8 cellular contexts compared by ENCODE assay signal in the genomic region with DNA sequence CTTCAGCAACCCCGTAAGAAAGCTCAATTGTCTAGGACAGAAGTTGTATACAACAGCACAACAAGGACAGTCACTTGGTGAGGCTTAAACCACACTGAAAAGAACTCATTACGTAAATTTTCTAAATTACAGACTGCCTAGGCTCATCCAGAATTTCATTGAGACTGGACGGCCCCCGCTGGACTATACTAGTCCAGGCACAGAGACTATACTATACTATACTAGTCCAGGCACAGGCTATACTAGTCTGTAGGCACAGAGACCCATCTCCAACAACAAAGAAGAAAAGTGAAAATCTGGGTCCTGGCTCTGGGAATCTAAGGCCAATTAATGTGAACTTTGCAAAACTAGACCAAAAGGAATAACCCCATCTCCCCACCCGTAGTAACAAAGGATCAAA. TPM values are rescaled to one million over a fixed set of nuclear protein-coding genes. Genes with fewer than 3 reads are reported as not detected.
A peak's percentile ranks its signal among the peaks of the same experiment; 100 is the strongest.
DNase-seq lines count a peak whose midpoint lies in the region; ATAC-seq and TF ChIP-seq lines count a peak whose summit lies in the region.

No MANE protein-coding gene starts in this region.

- H3K27me3 Mint-ChIP-seq in naive thymus-derived CD4-positive, alpha-beta T cell, result no peaks in the 10 kb centered on the region

- peak overlapping the region; percentile 44 for H3K27ac ChIP-seq in KMS-11
- H3K27ac ChIP-seq in coronary artery, result peak overlapping the region; percentile 50 to 81
- H3K27ac ChIP-seq in naive thymus-derived CD4-positive, alpha-beta T cell (ENCODE audit: low read depth, low read length), result peak overlapping the region; percentile 71

- peak overlapping the region; percentile 40 for H3K4me2 ChIP-seq in KMS-11

- H3K9me3 ChIP-seq in BE2C, result no peaks in the 10 kb centered on the region
- H3K9me3 ChIP-seq in naive thymus-derived CD4-positive, alpha-beta T cell (ENCODE audit: control insufficient read depth in 2 of 3, low read length in 3 of 3), result peaks cover 3 to 43% (median 26%) of the 10 kb centered on the region in 3 experiments

- no peaks in the 10 kb centered on the region for H3K79me2 ChIP-seq in KMS-11 (ENCODE audit: insufficient read depth, low read depth)

- H3K9me3 Mint-ChIP-seq in naive thymus-derived CD4-positive, alpha-beta T cell, result peaks cover 0 to 93% (median 41%) of the 10 kb centered on the region in 11 donors

- DNase-seq in BE2C (no peak), coronary artery (ENCODE audit: low spot score) (no peak), HK-2 (ENCODE audit: unreplicated experiment) (no peak), NCI-H2171 treated with DMSO at 0.1 percent for 48 hours (lab: John Stamatoyannopoulos, UW) (no peak)
- DNase-seq in naive thymus-derived CD4-positive, alpha-beta T cell, result no peak

- H3K4me3 ChIP-seq in BE2C (ENCODE audit: low read depth, low read length) (peak overlapping the region; percentile 84), KMS-11 (IDR thresholded peaks at IDR 0.05; ENCODE audit: insufficient read depth, low read depth, low read length) (no peak overlapping the region), coronary artery (peak overlapping the region; percentile 78)
- H3K4me3 ChIP-seq in naive thymus-derived CD4-positive, alpha-beta T cell (ENCODE audit: low read length), result peak overlapping the region; percentile 77

- ATAC-seq in naive thymus-derived CD4-positive, alpha-beta T cell, result no peak
- ATAC-seq in GM21526 (IDR thresholded peaks at IDR 0.05; ENCODE audit: low FRiP score, unreplicated experiment) (no peak), HG03442 (IDR thresholded peaks at IDR 0.05; ENCODE audit: unreplicated experiment) (no peak)

- CTCF ChIA-PET in naive thymus-derived CD4-positive, alpha-beta T cell (lab: Charles Lee), result no interaction called here

- H3K27me3 ChIP-seq in BE2C (no peaks in the 10 kb centered on the region), KMS-11 (ENCODE audit: insufficient read depth, low read depth) (no peaks in the 10 kb centered on the region)
- no peaks in the 10 kb centered on the region for H3K27me3 ChIP-seq in naive thymus-derived CD4-positive, alpha-beta T cell (ENCODE audit: control insufficient read depth in 2 of 2, insufficient read depth in 2 of 2, low read length in 2 of 2)

- H3K36me3 ChIP-seq in BE2C (no peaks in the 10 kb centered on the region; the same call in 1 of the 2 replicates), KMS-11 (ENCODE audit: insufficient read depth) (no peaks in the 10 kb centered on the region)
- peaks cover 0 to 38% (median 6%) of the 10 kb centered on the region in 3 experiments for H3K36me3 ChIP-seq in naive thymus-derived CD4-positive, alpha-beta T cell (ENCODE audit: control insufficient read depth in 2 of 3, insufficient read depth in 3 of 3, low read length in 3 of 3)

- H3K4me1 Mint-ChIP-seq in naive thymus-derived CD4-positive, alpha-beta T cell, result peaks cover 15 to 33% (median 29%) of the 10 kb centered on the region in 7 donors

- POLR2A ChIA-PET in naive thymus-derived CD4-positive, alpha-beta T cell (lab: Charles Lee), result interaction anchor here (0.6 to 1.0 kb wide), 4 partner anchors 9 to 99 kb away, joined by 3 to 4 read pairs (median 4); no protein-coding TSS in a partner anchor

- H3K27ac Mint-ChIP-seq in naive thymus-derived CD4-positive, alpha-beta T cell, result peak overlapping the region; percentile 82 to 95 (median 93)

- intact Hi-C loops in naive thymus-derived CD4-positive, alpha-beta T cell (cut with micrococcal nuclease), result loop anchor here (1.0 to 10.0 kb wide), 22 partner anchors 20 to 1503 kb away; partner anchors contain the start of genes ZNF160 (in 2 of the 2), ZNF320 (in 2 of the 2), ZNF468 (in 2 of the 2) and ZNF765 (in 2 of the 2)

- H4K20me1 ChIP-seq in KMS-11 (ENCODE audit: insufficient read depth), result no peaks in the 10 kb centered on the region

- H3K4me1 ChIP-seq in BE2C, result no peaks in the 10 kb centered on the region
- H3K4me1 ChIP-seq in KMS-11 (ENCODE audit: low read depth, poor library complexity, severe bottlenecking), result no peaks in the 10 kb centered on the region
- peaks cover 12 to 14% of the 10 kb centered on the region in 2 donors for H3K4me1 ChIP-seq in naive thymus-derived CD4-positive, alpha-beta T cell (ENCODE audit: control insufficient read depth in 2 of 2, insufficient read depth in 2 of 2, low read length in 2 of 2)

- H3K4me3 Mint-ChIP-seq in naive thymus-derived CD4-positive, alpha-beta T cell, result peak overlapping the region; percentile 87 to 96 (median 94)

- H2AFZ ChIP-seq in KMS-11 (ENCODE audit: low read depth), result peak overlapping the region; percentile 82; the same call in 1 of the 2 replicates

- peaks cover 21 to 57% (median 52%) of the 10 kb centered on the region in 5 donors for H3K36me3 Mint-ChIP-seq in naive thymus-derived CD4-positive, alpha-beta T cell

- H3K9ac ChIP-seq in KMS-11, result peak overlapping the region; percentile 57; the same call in 1 of the 2 replicates

- TF ChIP-seq CTCF in BE2C (IDR thresholded peaks at IDR 0.05; ENCODE audit: low read depth, low read length) (no peak), KMS-11 (conservative IDR thresholded peaks at IDR 0.05; ENCODE audit: low read depth, low read length) (no peak), coronary artery (IDR thresholded peaks at IDR 0.05) (no peak)

RNA-seq across cellular contexts. Expression of gene ZNF816, which starts 0.7 kb away (rescaled TPM):
- 3.6 TPM for polyA plus RNA-seq in BE2C (2012; ENCODE audit: insufficient read depth, insufficient read length, low read depth)
- 10 to 100 TPM in 3 of 5 experiments, 1 to 10 TPM in 2; 5.0 to 25.7 (median 11.0) TPM for total RNA-seq in naive thymus-derived CD4-positive, alpha-beta T cell
- 10 to 100 TPM; 14.0 to 27.7 TPM for polyA plus RNA-seq in naive thymus-derived CD4-positive, alpha-beta T cell

RNA-seq across cellular contexts. Expression of gene ZNF888, which starts 38.8 kb away (rescaled TPM):
- 0.46 TPM for polyA plus RNA-seq in BE2C (2012; ENCODE audit: insufficient read depth, insufficient read length, low read depth)
- total RNA-seq in naive thymus-derived CD4-positive, alpha-beta T cell, result 1 to 10 TPM; 2.1 to 7.2 (median 6.0) TPM
- 1 to 10 TPM; 1.3 to 2.5 TPM for polyA plus RNA-seq in naive thymus-derived CD4-positive, alpha-beta T cell

RNA-seq across cellular contexts. Expression of gene ERVV-1, which starts 51.7 kb away (rescaled TPM):
- polyA plus RNA-seq in BE2C (2012; ENCODE audit: insufficient read depth, insufficient read length, low read depth), result not detected
- not detected for total RNA-seq in naive thymus-derived CD4-positive, alpha-beta T cell
- polyA plus RNA-seq in naive thymus-derived CD4-positive, alpha-beta T cell, result not detected
